ENCODE assay signal across 33 cellular contexts in the genomic region with DNA sequence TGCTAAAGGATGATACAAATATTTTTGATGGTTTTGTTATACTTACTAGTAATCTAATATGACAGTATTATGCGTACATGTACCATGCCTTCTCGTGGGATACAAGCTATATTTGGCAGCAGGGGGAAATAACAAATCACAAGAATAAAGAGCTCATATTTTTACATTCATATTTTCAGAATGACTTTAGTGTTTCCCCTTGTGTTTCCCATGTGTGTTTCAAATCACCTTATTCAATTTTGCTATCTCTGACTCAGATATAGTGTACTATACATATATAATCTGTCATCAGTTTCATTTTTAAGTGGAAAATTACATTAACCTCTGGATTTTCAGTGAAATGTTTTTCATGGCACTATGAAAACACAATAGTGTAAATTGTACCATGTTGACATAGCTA.
DNase-seq lines count a peak whose midpoint lies in the region; ATAC-seq, FAIRE-seq and TF ChIP-seq lines count a peak whose summit lies in the region.
"Had no signal": no experiment of that assay in that cellular context is flagged by ENCODE, and none has a peak within 500 bp of the region (broad histone marks: within the 10 kb centered on the region; RNA-seq: fewer than 3 reads in every experiment).

No MANE protein-coding gene starts in this region.

- no peak overlapping the region for H3K9ac ChIP-seq in GM12878 (ENCODE audit: control insufficient read depth, insufficient read depth, low read length)
- H3K9ac ChIP-seq: GM23248, SK-N-SH had no signal

- RAD21 ChIA-PET in GM12878 (lab: Charles Lee; ENCODE audit: unreplicated experiment), result no interaction called here

- no peak overlapping the region for H3K4me2 ChIP-seq in GM12878 (ENCODE audit: control insufficient read depth, insufficient read depth)
- H3K4me2 ChIP-seq: SK-N-SH had no signal

- no peaks in the 10 kb centered on the region for H4K20me1 ChIP-seq in GM12878 (ENCODE audit: control insufficient read depth, insufficient read depth)

- intact Hi-C loops in activated CD4-positive, alpha-beta T cell treated with anti-CD3 and anti-CD28 coated beads for 36 hours (cut with DNase I, micrococcal nuclease), result loop anchor here in 1 of 2 experiments (10.0 kb wide), 1 partner anchor 534 kb away; no protein-coding TSS in a partner anchor
- intact Hi-C loops in GM12878 (cut with micrococcal nuclease; ENCODE audit: unreplicated experiment), result no loop called here

- FAIRE-seq in GM12878 (lab: Jason Lieb, UNC), result no peak
- FAIRE-seq: GM18507, small intestine, TTC549 had no signal

- CTCF ChIA-PET in activated CD4-positive, alpha-beta T cell treated with anti-CD3 and anti-CD28 coated beads for 36 hours (lab: Charles Lee), result no interaction called here
- CTCF ChIA-PET in GM12878 (lab: Yijun Ruan, JAX), result interaction anchor here (0.6 kb wide), 1 partner anchor 789 kb away, joined by 3 read pairs; no protein-coding TSS in a partner anchor

- POLR2A ChIA-PET in activated CD4-positive, alpha-beta T cell treated with anti-CD3 and anti-CD28 coated beads for 36 hours (lab: Charles Lee), result interaction anchor here (1.2 kb wide), 1 partner anchor 9 kb away, joined by 4 read pairs; no protein-coding TSS in a partner anchor
- POLR2A ChIA-PET in GM12878 (lab: Charles Lee), result no interaction called here

- 23% methylated on average over 2 of the region's 2 CpGs for WGBS in GM12878 (ENCODE audit: insufficient coverage, insufficient replicate concordance, low lambda C conversion rate, missing lambda C conversion rate)

- no peaks in the 10 kb centered on the region for H3K4me1 ChIP-seq in GM12878 (ENCODE audit: control insufficient read depth, insufficient read depth, low read length)
- H3K4me1 ChIP-seq: body of pancreas, left lung, thyroid gland, uterus had no signal

- SMC1A ChIA-PET in GM12878 (lab: Charles Lee; ENCODE audit: uncharacterized antibody, unreplicated experiment), result interaction anchor here (0.5 to 1.0 kb wide), 2 partner anchors 75 to 313 kb away, joined by 3 read pairs; no protein-coding TSS in a partner anchor

- no peaks in the 10 kb centered on the region for H3K36me3 Mint-ChIP-seq in activated CD4-positive, alpha-beta T cell treated with anti-CD3 and anti-CD28 coated beads for 36 hours (ENCODE audit: low read depth)
- H3K36me3 Mint-ChIP-seq in progenitor cell of endocrine pancreas (ENCODE audit: insufficient read depth), result peaks cover 8% of the 10 kb centered on the region
- H3K36me3 Mint-ChIP-seq: CD14-positive monocyte had no signal

- H3K36me3 ChIP-seq in GM12878 (ENCODE audit: control insufficient read depth in 2 of 2, insufficient read depth in 2 of 2, low read length in 1 of 2), result no peaks in the 10 kb centered on the region
- H3K36me3 ChIP-seq: left lung, ovary, thyroid gland, uterus had no signal

- TF ChIP-seq CTCF in GM12878 (IDR thresholded peaks at IDR 0.05 in 2 of 3, conservative IDR thresholded peaks at IDR 0.05 in 1 of 3; ENCODE audit: control insufficient read depth in 2 of 3, extremely low read depth in 1 of 3, insufficient read depth in 1 of 3, low read depth in 3 of 3, low read length in 3 of 3) (no peak), progenitor cell of endocrine pancreas (IDR thresholded peaks at IDR 0.05; ENCODE audit: unreplicated experiment) (no peak)

- no peaks in the 10 kb centered on the region for H3K27me3 Mint-ChIP-seq in activated CD4-positive, alpha-beta T cell treated with anti-CD3 and anti-CD28 coated beads for 36 hours
- no peaks in the 10 kb centered on the region for H3K27me3 Mint-ChIP-seq in progenitor cell of endocrine pancreas
- H3K27me3 Mint-ChIP-seq: activated CD4-positive, alpha-beta memory T cell treated with anti-CD3 and anti-CD28 coated beads, Interleukin-2, amount 10 ng/mL, durations not matched to agents 7 days and 5 days had no signal

- in situ Hi-C loops in GM12878 (cut with MboI), result no loop called here

- H3K27ac Mint-ChIP-seq in activated CD4-positive, alpha-beta T cell treated with anti-CD3 and anti-CD28 coated beads for 36 hours, result no peak overlapping the region
- H3K27ac Mint-ChIP-seq in progenitor cell of endocrine pancreas, result no peak overlapping the region
- H3K27ac Mint-ChIP-seq: activated CD4-positive, alpha-beta memory T cell treated with anti-CD3 and anti-CD28 coated beads, Interleukin-2, amount 10 ng/mL, durations not matched to agents 7 days and 5 days; CD14-positive monocyte; endodermal cell had no signal

- H3K27ac ChIP-seq in GM12878 (ENCODE audit: control insufficient read depth, insufficient read depth), result no peak overlapping the region
- H3K27ac ChIP-seq: body of pancreas, GM23248, left lung, ovary, thyroid gland, uterus had no signal

- peaks cover 9% of the 10 kb centered on the region for H3K4me1 Mint-ChIP-seq in activated CD4-positive, alpha-beta T cell treated with anti-CD3 and anti-CD28 coated beads for 36 hours
- H3K4me1 Mint-ChIP-seq in progenitor cell of endocrine pancreas (ENCODE audit: low read depth), result peaks cover 10% of the 10 kb centered on the region
- H3K4me1 Mint-ChIP-seq: activated CD4-positive, alpha-beta memory T cell treated with anti-CD3 and anti-CD28 coated beads, Interleukin-2, amount 10 ng/mL, durations not matched to agents 7 days and 5 days; CD14-positive monocyte had no signal

- BruUV-seq in GM12878 (replicated peaks; lab: Mats Ljungman, UMichigan), result no TSS peak

- no peaks in the 10 kb centered on the region for H3K79me2 ChIP-seq in GM12878 (ENCODE audit: control insufficient read depth, insufficient read depth, low read length)

- peak; percentile 72 for ATAC-seq in activated CD4-positive, alpha-beta T cell treated with anti-CD3 and anti-CD28 coated beads for 36 hours
- peak; percentile 55 for ATAC-seq in GM19351 (IDR thresholded peaks at IDR 0.05; ENCODE audit: unreplicated experiment)
- peak; percentile 83 for ATAC-seq in HG02884 (IDR thresholded peaks at IDR 0.05; ENCODE audit: unreplicated experiment)
- ATAC-seq in GM12878, result peak; percentile 54
- no peak for ATAC-seq in GM18873 (IDR thresholded peaks at IDR 0.05; ENCODE audit: low FRiP score, unreplicated experiment)
- ATAC-seq: body of pancreas, left lung, Right ventricle myocardium inferior had no signal

- H3K9me3 ChIP-seq in GM12878 (replicated peaks; ENCODE audit: control insufficient read depth, insufficient read depth, low read length), result no peaks in the 10 kb centered on the region
- H3K9me3 ChIP-seq: body of pancreas, left lung, ovary, SK-N-SH, thyroid gland, uterus had no signal

- no peak for TF ChIP-seq RAD21 in GM12878 (IDR thresholded peaks at IDR 0.05; ENCODE audit: insufficient read depth, low read depth, low read length)

- no peaks in the 10 kb centered on the region for H3K9me3 Mint-ChIP-seq in activated CD4-positive, alpha-beta T cell treated with anti-CD3 and anti-CD28 coated beads for 36 hours (ENCODE audit: low read depth)
- peaks cover 11% of the 10 kb centered on the region for H3K9me3 Mint-ChIP-seq in progenitor cell of endocrine pancreas (ENCODE audit: low read depth)
- H3K9me3 Mint-ChIP-seq: activated CD4-positive, alpha-beta memory T cell treated with anti-CD3 and anti-CD28 coated beads, Interleukin-2, amount 10 ng/mL, durations not matched to agents 7 days and 5 days; CD14-positive monocyte had no signal

- H3K4me3 ChIP-seq in GM12878, result no peak overlapping the region
- H3K4me3 ChIP-seq: body of pancreas, GM23248, left lung, ovary, thyroid gland, uterus had no signal

- no peak for DNase-seq in activated CD4-positive, alpha-beta T cell treated with anti-CD3 and anti-CD28 coated beads for 36 hours
- DNase-seq in activated CD4-positive, alpha-beta T cell treated with anti-CD3 and anti-CD28 coated beads, Interleukin-2, amount 50 U/mL, for 48 hours, result no peak
- DNase-seq in GM12878 (ENCODE audit: low read depth, low spot score), result no peak
- no peak for DNase-seq in COLO829 (ENCODE audit: low spot score)
- no peak for DNase-seq in progenitor cell of endocrine pancreas (ENCODE audit: low spot score, unreplicated experiment)
- DNase-seq: 8988T; activated CD4-positive, alpha-beta memory T cell treated with anti-CD3 and anti-CD28 coated beads, Interleukin-2, amount 10 ng/mL, durations not matched to agents 7 days and 5 days; activated gamma-delta T cell treated with Interleukin-2 at 50 U/mL for 16 hours; body of pancreas; cerebellar nuclear complex; dermis blood vessel endothelial cell; DMS79; endodermal cell; GDM1; GM23248; left lung; mesendoderm; NCI-H1436 treated with DMSO at 0.1 percent for 48 hours; NCI-H226; NCI-H526 treated with DMSO at 0.1 percent for 48 hours; ovary; retina; SK-N-SH; small intestine; thyroid gland; uterus had no signal

- no peak overlapping the region for H3K4me3 Mint-ChIP-seq in activated CD4-positive, alpha-beta T cell treated with anti-CD3 and anti-CD28 coated beads for 36 hours
- no peak overlapping the region for H3K4me3 Mint-ChIP-seq in progenitor cell of endocrine pancreas (ENCODE audit: low read depth)
- H3K4me3 Mint-ChIP-seq: activated CD4-positive, alpha-beta memory T cell treated with anti-CD3 and anti-CD28 coated beads, Interleukin-2, amount 10 ng/mL, durations not matched to agents 7 days and 5 days; CD14-positive monocyte; endodermal cell had no signal

- no peak overlapping the region for H2AFZ ChIP-seq in GM12878 (ENCODE audit: control insufficient read depth, low read depth, low read length)
- H2AFZ ChIP-seq: GM23248 had no signal

- no peak for TF ChIP-seq POLR2A in GM12878 (IDR thresholded peaks at IDR 0.05; ENCODE audit: low read depth, low read length)

- no peak for TF ChIP-seq EP300 in GM12878 (IDR thresholded peaks at IDR 0.05; ENCODE audit: borderline replicate concordance in 1 of 2, control insufficient read depth in 1 of 2, low read depth in 2 of 2, low read length in 2 of 2)

- no peaks in the 10 kb centered on the region for H3K27me3 ChIP-seq in GM12878 (replicated peaks in 1 of 2; ENCODE audit: control insufficient read depth in 2 of 2, insufficient read depth in 2 of 2, low read length in 1 of 2)
- H3K27me3 ChIP-seq: body of pancreas, left lung, ovary, thyroid gland had no signal

TF ChIP-seq in GM12878, 131 proteins besides CTCF, POLR2A, EP300 and RAD21 (continues in another document):
- TF ChIP-seq, protein P1, sequence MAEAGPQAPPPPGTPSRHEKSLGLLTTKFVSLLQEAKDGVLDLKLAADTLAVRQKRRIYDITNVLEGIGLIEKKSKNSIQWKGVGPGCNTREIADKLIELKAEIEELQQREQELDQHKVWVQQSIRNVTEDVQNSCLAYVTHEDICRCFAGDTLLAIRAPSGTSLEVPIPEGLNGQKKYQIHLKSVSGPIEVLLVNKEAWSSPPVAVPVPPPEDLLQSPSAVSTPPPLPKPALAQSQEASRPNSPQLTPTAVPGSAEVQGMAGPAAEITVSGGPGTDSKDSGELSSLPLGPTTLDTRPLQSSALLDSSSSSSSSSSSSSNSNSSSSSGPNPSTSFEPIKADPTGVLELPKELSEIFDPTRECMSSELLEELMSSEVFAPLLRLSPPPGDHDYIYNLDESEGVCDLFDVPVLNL (IDR thresholded peaks at IDR 0.05; ENCODE audit: low read depth, low read length), result no peak
- 0 out of 2 replicates have a peak, but pooled peaks have one; percentile 19 for TF ChIP-seq CREM (IDR thresholded peaks at IDR 0.05; ENCODE audit: low read depth)
- no peak for TF ChIP-seq MEF2B (IDR thresholded peaks at IDR 0.05; ENCODE audit: partially characterized antibody, poor library complexity, severe bottlenecking)
- peak; percentile 69; the same call in 1 of the 2 replicates for TF ChIP-seq NFIC (IDR thresholded peaks at IDR 0.05; ENCODE audit: low read depth, low read length)
- no peak for TF ChIP-seq STAT1 (conservative IDR thresholded peaks at IDR 0.05)
